ENCODE assay signal across 1 cellular context in the genomic region with DNA sequence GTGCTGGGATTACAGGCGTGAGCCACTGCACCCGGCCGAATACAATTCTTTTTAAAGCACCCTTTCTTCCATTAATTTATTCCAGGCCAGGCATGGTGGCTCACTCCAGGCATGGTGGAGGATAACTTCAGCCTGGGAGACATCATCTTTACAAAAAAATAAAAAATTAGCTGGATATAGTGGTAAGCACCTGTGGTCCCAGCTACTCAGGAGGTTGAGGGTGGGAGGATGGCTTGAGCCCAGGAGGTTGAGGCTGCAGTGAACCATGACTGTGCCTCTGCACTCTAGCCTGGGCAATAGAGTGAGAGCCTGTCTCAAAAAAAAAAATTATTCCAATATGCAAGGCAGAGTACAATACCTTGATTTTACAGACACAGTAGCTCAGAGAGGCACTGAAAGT.
TF ChIP-seq lines count a peak whose summit lies in the region.

No MANE protein-coding gene starts in this region.

TF ChIP-seq in IMR-90, 13 proteins besides CTCF, POLR2A, EP300 and RAD21:
- TF ChIP-seq, protein P1, sequence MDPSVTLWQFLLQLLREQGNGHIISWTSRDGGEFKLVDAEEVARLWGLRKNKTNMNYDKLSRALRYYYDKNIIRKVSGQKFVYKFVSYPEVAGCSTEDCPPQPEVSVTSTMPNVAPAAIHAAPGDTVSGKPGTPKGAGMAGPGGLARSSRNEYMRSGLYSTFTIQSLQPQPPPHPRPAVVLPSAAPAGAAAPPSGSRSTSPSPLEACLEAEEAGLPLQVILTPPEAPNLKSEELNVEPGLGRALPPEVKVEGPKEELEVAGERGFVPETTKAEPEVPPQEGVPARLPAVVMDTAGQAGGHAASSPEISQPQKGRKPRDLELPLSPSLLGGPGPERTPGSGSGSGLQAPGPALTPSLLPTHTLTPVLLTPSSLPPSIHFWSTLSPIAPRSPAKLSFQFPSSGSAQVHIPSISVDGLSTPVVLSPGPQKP (IDR thresholded peaks at IDR 0.05; ENCODE audit: borderline replicate concordance, low read depth, low read length) = no peak
- TF ChIP-seq FOS (IDR thresholded peaks at IDR 0.05; ENCODE audit: low read depth, low read length) (no peak), SMC3 (IDR thresholded peaks at IDR 0.05; ENCODE audit: low read depth, low read length) (no peak), CHD1 (IDR thresholded peaks at IDR 0.05; ENCODE audit: low read depth, low read length) (no peak), MAFK (IDR thresholded peaks at IDR 0.05; ENCODE audit: low read depth, low read length) (no peak), MAZ (IDR thresholded peaks at IDR 0.05; ENCODE audit: borderline replicate concordance, low read depth, low read length) (no peak), NFE2L2 (IDR thresholded peaks at IDR 0.05; ENCODE audit: low read depth, low read length) (no peak), MXI1 (IDR thresholded peaks at IDR 0.05; ENCODE audit: borderline replicate concordance, low read depth, low read length) (no peak), CEBPB (IDR thresholded peaks at IDR 0.05; ENCODE audit: low read depth, low read length) (no peak), RCOR1 (IDR thresholded peaks at IDR 0.05; ENCODE audit: insufficient replicate concordance, low read length) (no peak), BHLHE40 (IDR thresholded peaks at IDR 0.05; ENCODE audit: low read depth, low read length) (no peak), RFX5 (IDR thresholded peaks at IDR 0.05; ENCODE audit: low read depth, low read length) (no peak)
- TF ChIP-seq, protein P2, sequence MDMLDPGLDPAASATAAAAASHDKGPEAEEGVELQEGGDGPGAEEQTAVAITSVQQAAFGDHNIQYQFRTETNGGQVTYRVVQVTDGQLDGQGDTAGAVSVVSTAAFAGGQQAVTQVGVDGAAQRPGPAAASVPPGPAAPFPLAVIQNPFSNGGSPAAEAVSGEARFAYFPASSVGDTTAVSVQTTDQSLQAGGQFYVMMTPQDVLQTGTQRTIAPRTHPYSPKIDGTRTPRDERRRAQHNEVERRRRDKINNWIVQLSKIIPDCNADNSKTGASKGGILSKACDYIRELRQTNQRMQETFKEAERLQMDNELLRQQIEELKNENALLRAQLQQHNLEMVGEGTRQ (IDR thresholded peaks at IDR 0.05; ENCODE audit: low read depth, low read length) = no peak
